In genomic region chr6:160042014-160042773, GRCh38 we compare ENCODE assay signal across 10 cellular contexts.
DNase-seq lines count a peak whose midpoint lies in the region; TF ChIP-seq lines count a peak whose summit lies in the region.
"Had no signal": no experiment of that assay in that cellular context is flagged by ENCODE, and none has a peak within 500 bp of the region (broad histone marks: within the 10 kb centered on the region; RNA-seq: fewer than 3 reads in every experiment).

No MANE protein-coding gene starts in this region.

- POLR2A ChIA-PET in activated CD4-positive, alpha-beta memory T cell treated with anti-CD3 and anti-CD28 coated beads, Interleukin-2, amount 10 ng/mL, durations not matched to agents 7 days and 5 days (lab: Charles Lee), result interaction anchor here (0.9 to 1.2 kb wide), 3 partner anchors 13 to 74 kb away, joined by 3 to 4 read pairs (median 4); no protein-coding TSS in a partner anchor
- POLR2A ChIA-PET in activated CD4-positive, alpha-beta memory T cell treated with anti-CD3 and anti-CD28 coated beads for 36 hours (lab: Charles Lee), result no interaction called here

- DNase-seq in activated CD4-positive, alpha-beta memory T cell treated with anti-CD3 and anti-CD28 coated beads, Interleukin-2, amount 10 ng/mL, durations not matched to agents 7 days and 5 days, result no peak
- DNase-seq in activated CD4-positive, alpha-beta memory T cell treated with anti-CD3 and anti-CD28 coated beads for 36 hours, result no peak
- peak; percentile 70 for DNase-seq in amniotic epithelial cell (ENCODE audit: low read depth)
- DNase-seq in immature natural killer cell, result no peak
- no peak for DNase-seq in suprapubic skin (ENCODE audit: low spot score in 2 of 2)
- DNase-seq in CD1c-positive myeloid dendritic cell (ENCODE audit: extremely low spot score), result no peak
- no peak for DNase-seq in GM19240 (ENCODE audit: insufficient read length, low spot score)
- DNase-seq in NCI-H187 treated with DMSO at 0.1 percent for 48 hours (lab: John Stamatoyannopoulos, UW), result no peak
- DNase-seq: activated gamma-delta T cell treated with Interleukin-2 at 50 U/mL for 16 hours, NCI-H1436 treated with DMSO at 0.1 percent for 48 hours had no signal

- H3K27ac ChIP-seq in suprapubic skin, result peak overlapping the region; percentile 85

- peaks cover 29% of the 10 kb centered on the region for H3K4me1 Mint-ChIP-seq in activated CD4-positive, alpha-beta memory T cell treated with anti-CD3 and anti-CD28 coated beads, Interleukin-2, amount 10 ng/mL, durations not matched to agents 7 days and 5 days
- H3K4me1 Mint-ChIP-seq in activated CD4-positive, alpha-beta memory T cell treated with anti-CD3 and anti-CD28 coated beads for 36 hours (ENCODE audit: low read depth), result peaks cover 5% of the 10 kb centered on the region
- peaks cover 30 to 73% of the 10 kb centered on the region in 2 donors for H3K4me1 Mint-ChIP-seq in immature natural killer cell

- H3K4me1 ChIP-seq in suprapubic skin, result peaks cover 51% of the 10 kb centered on the region

- intact Hi-C loops in activated CD4-positive, alpha-beta memory T cell treated with anti-CD3 and anti-CD28 coated beads for 36 hours (cut with micrococcal nuclease), result no loop called here

- no peak for TF ChIP-seq POLR2A in suprapubic skin (IDR thresholded peaks at IDR 0.05)

- H3K36me3 ChIP-seq in suprapubic skin, result peaks cover 37% of the 10 kb centered on the region

- H3K4me3 Mint-ChIP-seq in activated CD4-positive, alpha-beta memory T cell treated with anti-CD3 and anti-CD28 coated beads, Interleukin-2, amount 10 ng/mL, durations not matched to agents 7 days and 5 days, result no peak overlapping the region
- H3K4me3 Mint-ChIP-seq in activated CD4-positive, alpha-beta memory T cell treated with anti-CD3 and anti-CD28 coated beads for 36 hours, result no peak overlapping the region
- H3K4me3 Mint-ChIP-seq in immature natural killer cell, result no peak overlapping the region

- CTCF ChIA-PET in activated CD4-positive, alpha-beta memory T cell treated with anti-CD3 and anti-CD28 coated beads, Interleukin-2, amount 10 ng/mL, durations not matched to agents 7 days and 5 days (lab: Charles Lee), result no interaction called here
- CTCF ChIA-PET in activated CD4-positive, alpha-beta memory T cell treated with anti-CD3 and anti-CD28 coated beads for 36 hours (lab: Charles Lee), result no interaction called here

- no peak for TF ChIP-seq CTCF in suprapubic skin (IDR thresholded peaks at IDR 0.05)

- H3K9me3 Mint-ChIP-seq in activated CD4-positive, alpha-beta memory T cell treated with anti-CD3 and anti-CD28 coated beads, Interleukin-2, amount 10 ng/mL, durations not matched to agents 7 days and 5 days, result no peaks in the 10 kb centered on the region
- no peaks in the 10 kb centered on the region for H3K9me3 Mint-ChIP-seq in activated CD4-positive, alpha-beta memory T cell treated with anti-CD3 and anti-CD28 coated beads for 36 hours
- H3K9me3 Mint-ChIP-seq in immature natural killer cell, result no peaks in the 10 kb centered on the region

- peak overlapping the region; percentile 11 for H3K4me3 ChIP-seq in suprapubic skin

- H3K27ac Mint-ChIP-seq in activated CD4-positive, alpha-beta memory T cell treated with anti-CD3 and anti-CD28 coated beads, Interleukin-2, amount 10 ng/mL, durations not matched to agents 7 days and 5 days, result peak overlapping the region; percentile 14
- no peak overlapping the region for H3K27ac Mint-ChIP-seq in activated CD4-positive, alpha-beta memory T cell treated with anti-CD3 and anti-CD28 coated beads for 36 hours
- peak overlapping the region in 5 of 6 donors; percentile 40 to 79 (median 75) for H3K27ac Mint-ChIP-seq in immature natural killer cell

- no peaks in the 10 kb centered on the region for H3K27me3 Mint-ChIP-seq in activated CD4-positive, alpha-beta memory T cell treated with anti-CD3 and anti-CD28 coated beads, Interleukin-2, amount 10 ng/mL, durations not matched to agents 7 days and 5 days
- no peaks in the 10 kb centered on the region for H3K27me3 Mint-ChIP-seq in activated CD4-positive, alpha-beta memory T cell treated with anti-CD3 and anti-CD28 coated beads for 36 hours
- peaks cover 0 to 2% (median 2%) of the 10 kb centered on the region in 3 donors for H3K27me3 Mint-ChIP-seq in immature natural killer cell (ENCODE audit: low read depth in 3 of 3)

- no peaks in the 10 kb centered on the region for H3K9me3 ChIP-seq in suprapubic skin

- 68% methylated on average over 12 of the region's 12 CpGs for WGBS in suprapubic skin

- H3K36me3 Mint-ChIP-seq in activated CD4-positive, alpha-beta memory T cell treated with anti-CD3 and anti-CD28 coated beads, Interleukin-2, amount 10 ng/mL, durations not matched to agents 7 days and 5 days (ENCODE audit: low read depth), result peaks cover 74% of the 10 kb centered on the region
- peaks cover 53% of the 10 kb centered on the region for H3K36me3 Mint-ChIP-seq in activated CD4-positive, alpha-beta memory T cell treated with anti-CD3 and anti-CD28 coated beads for 36 hours
- H3K36me3 Mint-ChIP-seq in immature natural killer cell, result peaks cover 5 to 75% (median 35%) of the 10 kb centered on the region in 3 donors

- H3K27me3 ChIP-seq in suprapubic skin, result no peaks in the 10 kb centered on the region

- no peak for TF ChIP-seq EP300 in suprapubic skin (IDR thresholded peaks at IDR 0.05)
